In genomic region chr6:144215932-144216667, GRCh38 we compare ENCODE assay signal across 8 cellular contexts.
DNase-seq lines count a peak whose midpoint lies in the region; ATAC-seq, FAIRE-seq and TF ChIP-seq lines count a peak whose summit lies in the region.

No MANE protein-coding gene starts in this region.

- H3K4me3 Mint-ChIP-seq in T-helper 17 cell, result peak overlapping the region; percentile 83

- H3K4me1 ChIP-seq in right atrium auricular region (peaks cover 0 to 18% of the 10 kb centered on the region in 2 donors), psoas muscle (peaks cover 14% of the 10 kb centered on the region)

- peak overlapping the region; percentile 95 for H3K27ac Mint-ChIP-seq in T-helper 17 cell

- TF ChIP-seq CTCF in right atrium auricular region (IDR thresholded peaks at IDR 0.05) (peak; percentile 61 to 68), psoas muscle (IDR thresholded peaks at IDR 0.05) (peak; percentile 83)

- peaks cover 36% of the 10 kb centered on the region for H3K4me1 Mint-ChIP-seq in T-helper 17 cell

- H3K27me3 Mint-ChIP-seq in T-helper 17 cell, result peaks cover 7% of the 10 kb centered on the region

- FAIRE-seq in urothelium cell line (lab: Jason Lieb, UNC), result peak; percentile 59

- H3K36me3 ChIP-seq in right atrium auricular region (no peaks in the 10 kb centered on the region), psoas muscle (ENCODE audit: insufficient read depth in 1 of 2, low read depth in 1 of 2) (no peaks in the 10 kb centered on the region)

- ATAC-seq in GM18502 (IDR thresholded peaks at IDR 0.05; ENCODE audit: poor library complexity, unreplicated experiment) (peak; percentile 90), HG02943 (IDR thresholded peaks at IDR 0.05; ENCODE audit: low read depth, unreplicated experiment) (peak; percentile 87), T-helper 17 cell (peak; percentile 88), psoas muscle (peak; percentile 94 to 96 (median 95))

- WGBS in psoas muscle, 3 donors, result 0% methylated on average over 58 to 61 of the region's 61 CpGs

- H3K36me3 Mint-ChIP-seq in T-helper 17 cell (ENCODE audit: low read depth), result peaks cover 4% of the 10 kb centered on the region

- H3K27me3 ChIP-seq in right atrium auricular region (no peaks in the 10 kb centered on the region), psoas muscle (ENCODE audit: insufficient read depth in 3 of 3, low read length in 2 of 3) (no peaks in the 10 kb centered on the region)

- H3K4me3 ChIP-seq in right atrium auricular region (peak overlapping the region; percentile 55 to 72), psoas muscle (peak overlapping the region; percentile 79)

- H3K9me3 ChIP-seq in T-helper 17 cell (ENCODE audit: control insufficient read depth, low read length, poor library complexity, severe bottlenecking), result no peaks in the 10 kb centered on the region
- H3K9me3 ChIP-seq in right atrium auricular region, result no peaks in the 10 kb centered on the region
- peaks cover 8% of the 10 kb centered on the region for H3K9me3 ChIP-seq in psoas muscle

- intact Hi-C loops in psoas muscle (cut with DNase I), result loop anchor here (1.0 to 10.0 kb wide), 8 partner anchors 51 to 266 kb away; partner anchors contain the start of genes UTRN (in 2 of the 2), SF3B5 (in 1 of the 2) and STX11 (in 1 of the 2)

- H3K27ac ChIP-seq in right atrium auricular region, result peak overlapping the region; percentile 92 to 95
- H3K27ac ChIP-seq in psoas muscle, result peak overlapping the region; percentile 82

- DNase-seq in NCI-H1694 treated with DMSO at 0.1 percent for 48 hours (lab: John Stamatoyannopoulos, UW) (peak; percentile 77), T-helper 17 cell (peak; percentile 82), anterior cingulate cortex (lab: John Stamatoyannopoulos, UW) (peak; percentile 75 to 98 (median 92)), right atrium auricular region (ENCODE audit: low spot score) (peak; percentile 98), psoas muscle (peak; percentile 95 to 97), urothelium cell line (ENCODE audit: low spot score) (peak; percentile 94)

Comparison
In these comparisons a context has a peak if more than half of its experiments do, and no peak if none do; other contexts are left out.
1. Peak in every context shown above with its lines: DNase-seq, ATAC-seq, H3K4me3 ChIP-seq and H3K27ac ChIP-seq.